8 cellular contexts compared by ENCODE assay signal in the genomic region with DNA sequence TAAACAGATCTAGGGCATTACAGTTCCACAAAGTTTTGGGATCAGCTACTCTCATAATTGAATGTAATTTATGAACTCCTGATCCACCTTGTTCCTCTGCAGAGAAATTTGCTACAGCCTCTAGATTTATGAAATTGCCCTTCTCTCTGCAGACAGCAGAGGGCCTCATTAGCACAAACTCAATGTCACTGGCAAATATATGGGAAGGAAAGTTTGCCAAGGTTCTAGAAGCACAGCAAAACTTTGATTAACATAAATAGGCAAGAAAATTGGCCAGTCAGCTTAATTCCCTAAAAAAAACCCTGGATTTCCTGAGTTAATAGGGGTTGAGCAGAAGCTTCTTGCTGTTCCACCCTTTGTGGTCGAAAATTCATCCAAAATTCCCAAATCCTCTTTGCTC. TPM values are rescaled to one million over a fixed set of nuclear protein-coding genes. Genes with fewer than 3 reads are reported as not detected.
DNase-seq lines count a peak whose midpoint lies in the region; ATAC-seq and TF ChIP-seq lines count a peak whose summit lies in the region.

No MANE protein-coding gene starts in this region.

- H3K4me1 ChIP-seq in uterus, result no peaks in the 10 kb centered on the region

- no peak for ATAC-seq in HG02981 (IDR thresholded peaks at IDR 0.05; ENCODE audit: unreplicated experiment)

- no peak overlapping the region for H3K27ac ChIP-seq in 22Rv1
- H3K27ac ChIP-seq in uterus, result no peak overlapping the region

- H3K36me3 ChIP-seq in GM06990 (ENCODE audit: control insufficient read depth, insufficient read depth, low read length) (no peaks in the 10 kb centered on the region), uterus (no peaks in the 10 kb centered on the region)

- H3K27me3 ChIP-seq in GM06990 (replicated peaks; ENCODE audit: control insufficient read depth, insufficient read depth, low read length), result no peaks in the 10 kb centered on the region
- no peaks in the 10 kb centered on the region for H3K27me3 ChIP-seq in uterus

- DNase-seq in GM06990 (ENCODE audit: extremely low read depth, insufficient read length), result no peak
- peak; percentile 30 for DNase-seq in NCI-H1694 (lab: John Stamatoyannopoulos, UW)
- peak; percentile 50 for DNase-seq in amniotic epithelial cell (ENCODE audit: low read depth)
- DNase-seq in iris pigment epithelial cell (ENCODE audit: low read depth), result peak; percentile 66
- DNase-seq in uterus, result no peak
- no peak for DNase-seq in 8988T

- intact Hi-C loops in uterus (cut with DNase I; ENCODE audit: low total_unique reads), result no loop called here

- TF ChIP-seq POLR2A in uterus (IDR thresholded peaks at IDR 0.05), result no peak

- TF ChIP-seq CTCF in 22Rv1 (IDR thresholded peaks at IDR 0.05), result peak; percentile 70
- peak; percentile 77 for TF ChIP-seq CTCF in GM06990 (IDR thresholded peaks at IDR 0.05; ENCODE audit: insufficient read depth, low read length, poor library complexity, severe bottlenecking)
- peak; percentile 46 to 78 (median 68) for TF ChIP-seq CTCF in uterus (IDR thresholded peaks at IDR 0.05)

- H3K9me3 ChIP-seq in uterus, result no peaks in the 10 kb centered on the region

- H3K4me3 ChIP-seq in GM06990 (replicated peaks; ENCODE audit: low read depth, low read length) (no peak overlapping the region), uterus (no peak overlapping the region)

RNA-seq across cellular contexts. Expression of a gene that starts 31.5 kb away (rescaled TPM):
- 10 to 100 TPM; 20.0 to 34.1 (median 32.2) TPM for total RNA-seq in uterus

Comparison
In these comparisons a context has a peak if more than half of its experiments do, and no peak if none do; other contexts are left out.
1. DNase-seq: peak in NCI-H1694 (single experiment), amniotic epithelial cell (single experiment) and iris pigment epithelial cell (single experiment); none in GM06990 (single experiment), uterus (0 of 2) and 8988T (single experiment).
2. Peak in every context shown above with its lines, with median percentiles within 50 percentile points of each other: CTCF ChIP-seq.